1 cellular context compared by ENCODE assay signal in genomic region chr2:231235217-231235616, GRCh38.
TF ChIP-seq lines count a peak whose summit lies in the region.

No MANE protein-coding gene starts in this region.

TF ChIP-seq in K562, 482 proteins besides CTCF, POLR2A, EP300 and RAD21 (continued from another document):
- TF ChIP-seq E4F1 (CRISPR knock-in tag; IDR thresholded peaks at IDR 0.05; ENCODE audit: borderline replicate concordance) = no peak
- no peak for TF ChIP-seq HDAC8 (tag; IDR thresholded peaks at IDR 0.05)
- TF ChIP-seq CBFA2T3 (IDR thresholded peaks at IDR 0.05) = peak; percentile 82
- TF ChIP-seq VEZF1 (CRISPR knock-in tag; IDR thresholded peaks at IDR 0.05) = no peak
- no peak for TF ChIP-seq BCLAF1 (IDR thresholded peaks at IDR 0.05; ENCODE audit: borderline replicate concordance in 1 of 2, control insufficient read depth in 1 of 2, low read depth in 2 of 2, low read length in 1 of 2)
- TF ChIP-seq ZFP1 (CRISPR knock-in tag; IDR thresholded peaks at IDR 0.05) = no peak
- TF ChIP-seq ZNF586 (CRISPR knock-in tag; conservative IDR thresholded peaks at IDR 0.05) = no peak
- no peak for TF ChIP-seq ZNF280B (CRISPR knock-in tag; IDR thresholded peaks at IDR 0.05)
- no peak for TF ChIP-seq GTF2F1 (IDR thresholded peaks at IDR 0.05; ENCODE audit: low read depth, low read length)
- no peak for TF ChIP-seq ZEB2 (IDR thresholded peaks at IDR 0.05)
- TF ChIP-seq MAZ (CRISPR knock-in tag; conservative IDR thresholded peaks at IDR 0.05 in 1 of 2, IDR thresholded peaks at IDR 0.05 in 1 of 2) = no peak
- no peak for TF ChIP-seq ZNF583 (CRISPR knock-in tag; IDR thresholded peaks at IDR 0.05)
- TF ChIP-seq KLF1 (tag; IDR thresholded peaks at IDR 0.05) = no peak
- TF ChIP-seq RNF2 (IDR thresholded peaks at IDR 0.05) = no peak
- TF ChIP-seq HEY1 (CRISPR knock-in tag; IDR thresholded peaks at IDR 0.05; ENCODE audit: borderline replicate concordance) = no peak
- TF ChIP-seq SIN3B (IDR thresholded peaks at IDR 0.05; ENCODE audit: low read depth) = no peak
- peak; percentile 76 for TF ChIP-seq TAL1 (IDR thresholded peaks at IDR 0.05)
- no peak for TF ChIP-seq BRF1 (IDR thresholded peaks at IDR 0.05; ENCODE audit: borderline replicate concordance, extremely low read depth, insufficient read length)
